Comparison of ENCODE assay signal across 9 cellular contexts in the genomic region with DNA sequence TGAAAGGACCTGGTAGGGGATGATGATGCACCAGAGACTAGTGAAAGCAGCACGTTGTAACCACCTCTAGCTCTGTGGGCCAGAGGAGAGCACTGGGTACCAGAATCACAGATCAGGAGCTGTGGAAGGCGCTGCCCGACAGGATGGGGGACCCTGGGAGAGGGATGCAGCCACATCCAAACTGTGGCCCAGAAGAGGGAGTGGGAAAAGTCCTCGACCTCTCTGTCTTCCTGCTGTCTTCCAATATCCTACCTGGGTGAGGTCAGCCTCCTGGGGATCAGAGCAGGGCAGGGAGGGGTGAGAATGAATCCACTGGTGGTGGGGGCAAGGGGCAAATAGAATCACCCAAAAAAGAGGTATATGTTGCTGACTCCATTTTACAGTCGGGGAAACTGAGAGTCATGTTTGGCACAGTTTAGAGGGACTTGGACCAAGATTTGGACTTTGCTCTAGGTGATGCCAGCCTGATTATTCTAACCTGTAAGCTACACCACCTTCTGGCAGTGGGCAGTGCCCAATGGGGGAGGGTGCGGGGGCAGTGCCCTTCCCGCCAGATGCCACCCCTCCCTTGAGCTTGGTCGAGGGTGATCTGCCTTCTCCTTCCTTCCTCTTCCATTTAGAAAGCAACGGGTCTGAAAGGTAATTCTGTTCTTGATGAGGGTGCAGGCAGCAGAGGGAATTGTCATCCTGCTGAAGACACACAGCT.
DNase-seq lines count a peak whose midpoint lies in the region; ATAC-seq and TF ChIP-seq lines count a peak whose summit lies in the region.
"Had no signal": no experiment of that assay in that cellular context is flagged by ENCODE, and none has a peak within 500 bp of the region (broad histone marks: within the 10 kb centered on the region; RNA-seq: fewer than 3 reads in every experiment).

No MANE protein-coding gene starts in this region.

- CTCF ChIA-PET in PC-9 (lab: Charles Lee), result no interaction called here

- H3K36me3 ChIP-seq in H7 (replicated peaks; ENCODE audit: control insufficient read depth, insufficient read depth, low read length) (no peaks in the 10 kb centered on the region), PC-9 (ENCODE audit: low read depth) (no peaks in the 10 kb centered on the region), sigmoid colon (no peaks in the 10 kb centered on the region)

- intact Hi-C loops in PC-9 (cut with micrococcal nuclease; ENCODE audit: unreplicated experiment) (no loop called here), sigmoid colon (cut with DNase I) (no loop called here), CD14-positive monocyte (cut with micrococcal nuclease) (no loop called here)

- H3K9me3 ChIP-seq in PC-9 (ENCODE audit: insufficient read depth, low read depth), result no peaks in the 10 kb centered on the region
- no peaks in the 10 kb centered on the region for H3K9me3 ChIP-seq in sigmoid colon

- peak; percentile 25 for DNase-seq in H7
- no peak for DNase-seq in PC-9
- DNase-seq in kidney tubule cell (ENCODE audit: low spot score), result peak; percentile 18
- DNase-seq in sigmoid colon, result peak; percentile 39
- no peak for DNase-seq in T-helper 2 cell
- DNase-seq in CD14-positive monocyte (ENCODE audit: low spot score), result no peak
- DNase-seq in DMS153 (lab: John Stamatoyannopoulos, UW), result no peak
- DNase-seq: NCI-H1092 had no signal

- H3K27me3 ChIP-seq in H7 (ENCODE audit: control insufficient read depth, insufficient read depth, low read length) (no peaks in the 10 kb centered on the region), PC-9 (ENCODE audit: insufficient read depth, low read depth) (no peaks in the 10 kb centered on the region), sigmoid colon (no peaks in the 10 kb centered on the region)

- no peak for TF ChIP-seq EP300 in sigmoid colon (IDR thresholded peaks at IDR 0.05)

- WGBS in sigmoid colon, 2 donors, result 40 to 65% methylated on average over 9 of the region's 9 CpGs

- H3K4me3 ChIP-seq in H7 (ENCODE audit: insufficient read depth, low read depth, low read length), result no peak overlapping the region
- no peak overlapping the region for H3K4me3 ChIP-seq in PC-9
- no peak overlapping the region for H3K4me3 ChIP-seq in sigmoid colon

- H3K4me3 Mint-ChIP-seq in CD14-positive monocyte, result no peak overlapping the region

- H3K27ac ChIP-seq in PC-9 (no peak overlapping the region), sigmoid colon (peak overlapping the region; percentile 37 to 82 (median 79))

- H3K9me2 ChIP-seq in PC-9 (ENCODE audit: insufficient read depth), result no peaks in the 10 kb centered on the region

- H3K9me3 Mint-ChIP-seq in CD14-positive monocyte, result no peaks in the 10 kb centered on the region

- TF ChIP-seq CTCF in PC-9 (conservative IDR thresholded peaks at IDR 0.05) (no peak), sigmoid colon (IDR thresholded peaks at IDR 0.05) (no peak), CD14-positive monocyte (IDR thresholded peaks at IDR 0.05) (no peak)

- H3F3A ChIP-seq in PC-9 (ENCODE audit: insufficient read depth, low read depth), result peaks cover 16% of the 10 kb centered on the region; the same call in 1 of the 2 replicates

- no TSS peak for BruUV-seq in PC-9 (replicated peaks; lab: Mats Ljungman, UMichigan)

- no peaks in the 10 kb centered on the region for H4K20me1 ChIP-seq in PC-9 (ENCODE audit: insufficient read depth)

- H3K4me1 ChIP-seq in PC-9 (replicated peaks; ENCODE audit: insufficient read depth) (peaks cover 42% of the 10 kb centered on the region), sigmoid colon (peaks cover 0 to 56% (median 41%) of the 10 kb centered on the region in 4 donors)

- H3K4me2 ChIP-seq in PC-9, result peak overlapping the region; percentile 64

- no peaks in the 10 kb centered on the region for H3K79me2 ChIP-seq in PC-9 (ENCODE audit: low read depth)

- H2AFZ ChIP-seq in PC-9, result no peak overlapping the region

- no peak for TF ChIP-seq POLR2A in sigmoid colon (IDR thresholded peaks at IDR 0.05)

- H3K27me3 Mint-ChIP-seq in CD14-positive monocyte (ENCODE audit: low read depth in 3 of 3), result peaks cover 5 to 12% (median 8%) of the 10 kb centered on the region in 3 donors

- POLR2A ChIA-PET in PC-9 (lab: Charles Lee; ENCODE audit: unreplicated experiment), result no interaction called here

- peaks cover 21% of the 10 kb centered on the region for H3K4me1 Mint-ChIP-seq in CD14-positive monocyte

- H3K36me3 Mint-ChIP-seq in CD14-positive monocyte, result no peaks in the 10 kb centered on the region

- ATAC-seq in GM19397 (IDR thresholded peaks at IDR 0.05; ENCODE audit: unreplicated experiment), result no peak

- no peak overlapping the region for H3K27ac Mint-ChIP-seq in CD14-positive monocyte

Comparison
In these comparisons a context has a peak if more than half of its experiments do, and no peak if none do; other contexts are left out.
1. DNase-seq: peak in H7 (single experiment), kidney tubule cell (single experiment) and sigmoid colon (single experiment); none in PC-9 (0 of 2), T-helper 2 cell (0 of 5), CD14-positive monocyte (single experiment) and DMS153 (single experiment).